Comparison of ENCODE assay signal across 1 cellular context in the genomic region with DNA sequence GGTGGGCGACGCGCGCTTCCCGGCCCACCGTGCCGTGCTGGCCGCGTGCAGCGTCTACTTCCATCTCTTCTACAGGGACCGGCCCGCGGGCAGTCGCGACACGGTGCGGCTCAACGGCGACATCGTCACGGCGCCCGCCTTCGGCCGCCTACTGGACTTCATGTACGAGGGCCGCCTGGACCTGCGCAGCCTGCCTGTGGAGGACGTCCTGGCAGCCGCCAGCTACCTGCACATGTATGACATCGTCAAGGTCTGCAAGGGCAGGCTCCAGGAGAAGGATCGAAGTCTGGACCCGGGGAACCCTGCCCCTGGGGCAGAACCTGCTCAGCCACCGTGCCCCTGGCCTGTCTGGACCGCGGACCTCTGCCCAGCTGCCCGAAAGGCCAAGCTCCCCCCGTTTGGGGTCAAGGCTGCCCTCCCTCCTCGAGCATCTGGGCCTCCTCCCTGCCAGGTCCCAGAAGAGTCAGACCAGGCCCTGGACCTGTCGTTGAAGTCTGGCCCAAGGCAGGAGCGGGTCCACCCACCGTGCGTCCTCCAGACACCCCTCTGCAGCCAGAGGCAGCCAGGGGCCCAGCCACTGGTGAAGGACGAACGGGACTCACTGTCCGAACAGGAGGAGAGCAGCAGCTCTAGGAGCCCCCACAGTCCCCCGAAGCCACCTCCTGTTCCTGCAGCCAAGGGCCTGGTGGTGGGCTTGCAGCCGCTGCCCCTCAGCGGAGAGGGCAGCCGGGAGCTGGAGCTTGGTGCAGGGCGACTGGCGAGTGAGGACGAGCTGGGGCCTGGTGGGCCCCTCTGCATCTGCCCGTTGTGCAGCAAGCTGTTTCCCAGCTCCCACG.
TF ChIP-seq lines count a peak whose summit lies in the region.

No MANE protein-coding gene starts in this region.

TF ChIP-seq in liver, 16 proteins besides CTCF, POLR2A, EP300 and RAD21 (continued from another document):
- TF ChIP-seq, protein P1, sequence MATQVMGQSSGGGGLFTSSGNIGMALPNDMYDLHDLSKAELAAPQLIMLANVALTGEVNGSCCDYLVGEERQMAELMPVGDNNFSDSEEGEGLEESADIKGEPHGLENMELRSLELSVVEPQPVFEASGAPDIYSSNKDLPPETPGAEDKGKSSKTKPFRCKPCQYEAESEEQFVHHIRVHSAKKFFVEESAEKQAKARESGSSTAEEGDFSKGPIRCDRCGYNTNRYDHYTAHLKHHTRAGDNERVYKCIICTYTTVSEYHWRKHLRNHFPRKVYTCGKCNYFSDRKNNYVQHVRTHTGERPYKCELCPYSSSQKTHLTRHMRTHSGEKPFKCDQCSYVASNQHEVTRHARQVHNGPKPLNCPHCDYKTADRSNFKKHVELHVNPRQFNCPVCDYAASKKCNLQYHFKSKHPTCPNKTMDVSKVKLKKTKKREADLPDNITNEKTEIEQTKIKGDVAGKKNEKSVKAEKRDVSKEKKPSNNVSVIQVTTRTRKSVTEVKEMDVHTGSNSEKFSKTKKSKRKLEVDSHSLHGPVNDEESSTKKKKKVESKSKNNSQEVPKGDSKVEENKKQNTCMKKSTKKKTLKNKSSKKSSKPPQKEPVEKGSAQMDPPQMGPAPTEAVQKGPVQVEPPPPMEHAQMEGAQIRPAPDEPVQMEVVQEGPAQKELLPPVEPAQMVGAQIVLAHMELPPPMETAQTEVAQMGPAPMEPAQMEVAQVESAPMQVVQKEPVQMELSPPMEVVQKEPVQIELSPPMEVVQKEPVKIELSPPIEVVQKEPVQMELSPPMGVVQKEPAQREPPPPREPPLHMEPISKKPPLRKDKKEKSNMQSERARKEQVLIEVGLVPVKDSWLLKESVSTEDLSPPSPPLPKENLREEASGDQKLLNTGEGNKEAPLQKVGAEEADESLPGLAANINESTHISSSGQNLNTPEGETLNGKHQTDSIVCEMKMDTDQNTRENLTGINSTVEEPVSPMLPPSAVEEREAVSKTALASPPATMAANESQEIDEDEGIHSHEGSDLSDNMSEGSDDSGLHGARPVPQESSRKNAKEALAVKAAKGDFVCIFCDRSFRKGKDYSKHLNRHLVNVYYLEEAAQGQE (IDR thresholded peaks at IDR 0.05), result no peak
- TF ChIP-seq EGR1 (IDR thresholded peaks at IDR 0.05; ENCODE audit: low read depth in 2 of 2) (no peak), TAF1 (conservative IDR thresholded peaks at IDR 0.05) (no peak), JUND (IDR thresholded peaks at IDR 0.05) (no peak), HNF4G (IDR thresholded peaks at IDR 0.05) (no peak), GABPA (IDR thresholded peaks at IDR 0.05 in 1 of 2, conservative IDR thresholded peaks at IDR 0.05 in 1 of 2) (no peak), NR2F2 (IDR thresholded peaks at IDR 0.05) (no peak), FOXA2 (IDR thresholded peaks at IDR 0.05) (no peak), YY1 (IDR thresholded peaks at IDR 0.05) (no peak), FOXA1 (IDR thresholded peaks at IDR 0.05) (no peak), RXRA (IDR thresholded peaks at IDR 0.05) (peak in 1 of 2 donors; percentile 31)
- TF ChIP-seq, protein P2, sequence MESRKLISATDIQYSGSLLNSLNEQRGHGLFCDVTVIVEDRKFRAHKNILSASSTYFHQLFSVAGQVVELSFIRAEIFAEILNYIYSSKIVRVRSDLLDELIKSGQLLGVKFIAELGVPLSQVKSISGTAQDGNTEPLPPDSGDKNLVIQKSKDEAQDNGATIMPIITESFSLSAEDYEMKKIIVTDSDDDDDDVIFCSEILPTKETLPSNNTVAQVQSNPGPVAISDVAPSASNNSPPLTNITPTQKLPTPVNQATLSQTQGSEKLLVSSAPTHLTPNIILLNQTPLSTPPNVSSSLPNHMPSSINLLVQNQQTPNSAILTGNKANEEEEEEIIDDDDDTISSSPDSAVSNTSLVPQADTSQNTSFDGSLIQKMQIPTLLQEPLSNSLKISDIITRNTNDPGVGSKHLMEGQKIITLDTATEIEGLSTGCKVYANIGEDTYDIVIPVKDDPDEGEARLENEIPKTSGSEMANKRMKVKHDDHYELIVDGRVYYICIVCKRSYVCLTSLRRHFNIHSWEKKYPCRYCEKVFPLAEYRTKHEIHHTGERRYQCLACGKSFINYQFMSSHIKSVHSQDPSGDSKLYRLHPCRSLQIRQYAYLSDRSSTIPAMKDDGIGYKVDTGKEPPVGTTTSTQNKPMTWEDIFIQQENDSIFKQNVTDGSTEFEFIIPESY (IDR thresholded peaks at IDR 0.05), result no peak
- TF ChIP-seq, protein P3, sequence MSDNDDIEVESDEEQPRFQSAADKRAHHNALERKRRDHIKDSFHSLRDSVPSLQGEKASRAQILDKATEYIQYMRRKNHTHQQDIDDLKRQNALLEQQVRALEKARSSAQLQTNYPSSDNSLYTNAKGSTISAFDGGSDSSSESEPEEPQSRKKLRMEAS (IDR thresholded peaks at IDR 0.05), result no peak
